1 cellular context compared by ENCODE assay signal in the genomic region with DNA sequence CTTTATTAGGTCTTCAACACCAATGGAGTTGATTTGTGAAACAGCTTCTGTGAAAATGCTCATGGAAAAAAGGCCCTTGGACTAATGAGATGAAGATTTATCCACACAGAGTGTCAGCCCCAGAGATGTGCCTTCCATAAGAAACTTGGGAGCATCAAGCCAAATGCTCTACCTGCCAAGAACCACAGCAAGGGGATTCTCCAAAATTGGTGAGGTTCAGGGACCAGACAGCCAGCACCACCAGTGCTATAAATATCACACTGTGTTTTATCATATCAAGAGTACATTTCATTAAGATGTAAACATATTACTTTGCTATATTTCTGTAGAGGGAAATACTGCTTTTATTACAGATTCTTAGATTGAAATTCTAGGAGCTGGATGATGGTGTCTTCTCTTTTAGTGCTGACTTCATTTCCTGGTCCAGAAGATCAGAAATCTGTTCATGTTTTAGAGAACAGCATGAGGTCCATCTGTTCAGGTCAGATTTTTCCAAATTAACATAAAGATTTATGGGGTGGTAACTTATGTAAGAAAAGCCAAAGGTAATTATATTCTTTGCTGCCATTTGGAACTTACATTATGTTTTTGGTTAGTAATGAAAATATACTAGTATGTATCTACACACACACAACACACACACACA.
TF ChIP-seq lines count a peak whose summit lies in the region.

No MANE protein-coding gene starts in this region.

TF ChIP-seq in HEK293, 187 proteins besides CTCF, POLR2A, EP300 and RAD21:
- TF ChIP-seq GFI1B (tag by site-specific recombination; IDR thresholded peaks at IDR 0.05) (peak; percentile 79), ZNF423 (tag by site-specific recombination; IDR thresholded peaks at IDR 0.05) (no peak), ZBTB44 (tag by site-specific recombination; IDR thresholded peaks at IDR 0.05) (no peak)
- TF ChIP-seq, protein P1, sequence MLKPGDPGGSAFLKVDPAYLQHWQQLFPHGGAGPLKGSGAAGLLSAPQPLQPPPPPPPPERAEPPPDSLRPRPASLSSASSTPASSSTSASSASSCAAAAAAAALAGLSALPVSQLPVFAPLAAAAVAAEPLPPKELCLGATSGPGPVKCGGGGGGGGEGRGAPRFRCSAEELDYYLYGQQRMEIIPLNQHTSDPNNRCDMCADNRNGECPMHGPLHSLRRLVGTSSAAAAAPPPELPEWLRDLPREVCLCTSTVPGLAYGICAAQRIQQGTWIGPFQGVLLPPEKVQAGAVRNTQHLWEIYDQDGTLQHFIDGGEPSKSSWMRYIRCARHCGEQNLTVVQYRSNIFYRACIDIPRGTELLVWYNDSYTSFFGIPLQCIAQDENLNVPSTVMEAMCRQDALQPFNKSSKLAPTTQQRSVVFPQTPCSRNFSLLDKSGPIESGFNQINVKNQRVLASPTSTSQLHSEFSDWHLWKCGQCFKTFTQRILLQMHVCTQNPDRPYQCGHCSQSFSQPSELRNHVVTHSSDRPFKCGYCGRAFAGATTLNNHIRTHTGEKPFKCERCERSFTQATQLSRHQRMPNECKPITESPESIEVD (tag by site-specific recombination; IDR thresholded peaks at IDR 0.05) = peak; percentile 67
- TF ChIP-seq, protein P2, sequence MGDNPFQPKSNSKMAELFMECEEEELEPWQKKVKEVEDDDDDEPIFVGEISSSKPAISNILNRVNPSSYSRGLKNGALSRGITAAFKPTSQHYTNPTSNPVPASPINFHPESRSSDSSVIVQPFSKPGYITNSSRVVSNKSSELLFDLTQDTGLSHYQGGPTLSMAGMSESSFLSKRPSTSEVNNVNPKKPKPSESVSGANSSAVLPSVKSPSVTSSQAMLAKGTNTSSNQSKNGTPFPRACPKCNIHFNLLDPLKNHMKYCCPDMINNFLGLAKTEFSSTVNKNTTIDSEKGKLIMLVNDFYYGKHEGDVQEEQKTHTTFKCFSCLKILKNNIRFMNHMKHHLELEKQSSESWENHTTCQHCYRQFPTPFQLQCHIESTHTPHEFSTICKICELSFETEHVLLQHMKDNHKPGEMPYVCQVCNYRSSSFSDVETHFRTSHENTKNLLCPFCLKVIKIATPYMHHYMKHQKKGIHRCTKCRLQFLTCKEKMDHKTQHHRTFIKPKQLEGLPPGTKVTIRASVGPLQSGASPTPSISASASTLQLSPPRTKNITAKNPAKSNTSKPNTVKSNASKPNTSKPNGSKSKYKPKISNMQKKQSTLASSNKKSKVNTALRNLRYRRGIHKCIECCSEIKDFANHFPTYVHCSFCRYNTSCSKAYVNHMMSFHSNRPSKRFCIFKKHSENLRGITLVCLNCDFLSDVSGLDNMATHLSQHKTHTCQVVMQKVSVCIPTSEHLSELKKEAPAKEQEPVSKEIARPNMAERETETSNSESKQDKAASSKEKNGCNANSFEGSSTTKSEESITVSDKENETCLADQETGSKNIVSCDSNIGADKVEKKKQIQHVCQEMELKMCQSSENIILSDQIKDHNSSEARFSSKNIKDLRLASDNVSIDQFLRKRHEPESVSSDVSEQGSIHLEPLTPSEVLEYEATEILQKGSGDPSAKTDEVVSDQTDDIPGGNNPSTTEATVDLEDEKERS (tag by site-specific recombination; IDR thresholded peaks at IDR 0.05) = no peak
TF ChIP-seq in HEK293: peak in this region for 2.
